27 cellular contexts compared by ENCODE assay signal in the genomic region with DNA sequence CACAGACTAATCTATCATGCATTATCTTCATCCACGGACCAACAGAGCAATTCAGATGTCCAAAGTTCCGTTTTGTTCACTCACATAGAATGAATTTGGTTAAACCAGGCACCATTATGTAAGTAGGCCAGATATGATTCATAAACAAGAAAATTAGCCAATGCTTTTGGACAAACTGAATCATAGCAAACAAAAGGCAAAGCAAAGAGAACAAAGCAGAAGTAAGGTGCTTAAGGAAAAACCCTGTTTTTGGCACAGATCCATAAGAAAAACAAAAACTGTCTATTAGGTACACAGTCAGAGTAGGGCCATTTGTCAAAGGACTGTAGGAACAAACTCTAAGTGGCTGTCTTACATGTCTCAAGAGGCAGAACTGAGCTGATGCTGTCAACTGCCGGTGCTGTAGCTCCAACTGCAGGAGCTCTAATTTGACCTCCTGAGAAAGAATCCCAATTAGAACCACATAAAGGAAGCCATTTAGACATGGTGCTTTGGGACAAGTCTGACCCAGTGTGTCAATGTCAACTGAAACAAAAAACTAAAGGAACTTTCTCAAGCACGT.
DNase-seq lines count a peak whose midpoint lies in the region; ATAC-seq and TF ChIP-seq lines count a peak whose summit lies in the region.
"Had no signal": no experiment of that assay in that cellular context is flagged by ENCODE, and none has a peak within 500 bp of the region (broad histone marks: within the 10 kb centered on the region; RNA-seq: fewer than 3 reads in every experiment).

No MANE protein-coding gene starts in this region.

- H3K36me3 Mint-ChIP-seq in brain (no peaks in the 10 kb centered on the region), endothelial cell (ENCODE audit: low read depth, unreplicated experiment) (no peaks in the 10 kb centered on the region)
- H3K36me3 Mint-ChIP-seq: CD4-positive, alpha-beta memory T cell; natural killer cell treated with Interleukin-12 subunit alpha and Interleukin-12 subunit beta and Interleukin-15 and Interleukin-18, amount 100 ng/mL, for 72 hours had no signal

- 36 to 54% (median 44%) methylated on average over 4 of the region's 4 CpGs for WGBS in stomach, 5 donors

- TF ChIP-seq EP300 in stomach (IDR thresholded peaks at IDR 0.05) = no peak

- H3K4me3 Mint-ChIP-seq in brain (no peak overlapping the region), endothelial cell (ENCODE audit: unreplicated experiment) (no peak overlapping the region)
- H3K4me3 Mint-ChIP-seq: activated CD4-positive, alpha-beta T cell treated with anti-CD3 and anti-CD28 coated beads, Interleukin-2, amount 10 ng/mL, durations not matched to agents 7 days and 5 days; activated naive CD4-positive, alpha-beta T cell treated with anti-CD3 and anti-CD28 coated beads for 36 hours; activated T-cell treated with anti-CD3 and anti-CD28 coated beads, Interleukin-2, amount 50 U/mL, for 72 hours; CD4-positive, alpha-beta memory T cell; central memory CD8-positive, alpha-beta T cell; natural killer cell treated with Interleukin-12 subunit alpha and Interleukin-12 subunit beta and Interleukin-15 and Interleukin-18, amount 100 ng/mL, for 72 hours; T-helper 1 cell treated with Interleukin-12 subunit alpha and Interleukin-12 subunit beta and Interleukin-4 antibody, amounts not matched to agents 30 μg/mL and 1 μg/mL, for 36 hours had no signal

- intact Hi-C loops in left lung (cut with DNase I) = no loop called here
- intact Hi-C loops in stomach (cut with DNase I; ENCODE audit: low total_unique reads) = no loop called here

- H3K9me3 ChIP-seq in left lung = no peaks in the 10 kb centered on the region
- H3K9me3 ChIP-seq in stomach = no peaks in the 10 kb centered on the region
- H3K9me3 ChIP-seq: sigmoid colon, thyroid gland had no signal

- H3K27me3 ChIP-seq in left lung (no peaks in the 10 kb centered on the region), stomach (no peaks in the 10 kb centered on the region)
- H3K27me3 ChIP-seq: sigmoid colon, thyroid gland had no signal

- H3K9me3 Mint-ChIP-seq in brain (no peaks in the 10 kb centered on the region), endothelial cell (ENCODE audit: unreplicated experiment) (no peaks in the 10 kb centered on the region)
- H3K9me3 Mint-ChIP-seq: activated CD4-positive, alpha-beta T cell treated with anti-CD3 and anti-CD28 coated beads, Interleukin-2, amount 10 ng/mL, durations not matched to agents 7 days and 5 days; activated naive CD4-positive, alpha-beta T cell treated with anti-CD3 and anti-CD28 coated beads for 36 hours; activated T-cell treated with anti-CD3 and anti-CD28 coated beads, Interleukin-2, amount 50 U/mL, for 72 hours; CD4-positive, alpha-beta memory T cell; central memory CD8-positive, alpha-beta T cell; natural killer cell treated with Interleukin-12 subunit alpha and Interleukin-12 subunit beta and Interleukin-15 and Interleukin-18, amount 100 ng/mL, for 72 hours; T-helper 1 cell treated with Interleukin-12 subunit alpha and Interleukin-12 subunit beta and Interleukin-4 antibody, amounts not matched to agents 30 μg/mL and 1 μg/mL, for 36 hours had no signal

- H3K27ac ChIP-seq in left lung (no peak overlapping the region), stomach (no peak overlapping the region)
- H3K27ac ChIP-seq: dorsolateral prefrontal cortex, sigmoid colon had no signal

- H3K4me3 ChIP-seq in left lung (no peak overlapping the region), stomach (no peak overlapping the region)
- H3K4me3 ChIP-seq: dorsolateral prefrontal cortex, sigmoid colon, thyroid gland had no signal

- no peaks in the 10 kb centered on the region for H3K36me3 ChIP-seq in left lung
- H3K36me3 ChIP-seq in stomach = no peaks in the 10 kb centered on the region
- H3K36me3 ChIP-seq: sigmoid colon, thyroid gland had no signal

- TF ChIP-seq CTCF in brain (conservative IDR thresholded peaks at IDR 0.05) = no peak
- no peak for TF ChIP-seq CTCF in left lung (IDR thresholded peaks at IDR 0.05)
- TF ChIP-seq CTCF in endothelial cell (IDR thresholded peaks at IDR 0.05; ENCODE audit: unreplicated experiment) = no peak
- no peak for TF ChIP-seq CTCF in stomach (IDR thresholded peaks at IDR 0.05)

- peak overlapping the region in 3 of 5 experiments; percentile 3 to 50 (median 5) for H3K27ac Mint-ChIP-seq in brain
- H3K27ac Mint-ChIP-seq in endothelial cell (ENCODE audit: unreplicated experiment) = no peak overlapping the region
- H3K27ac Mint-ChIP-seq: activated CD4-positive, alpha-beta T cell treated with anti-CD3 and anti-CD28 coated beads, Interleukin-2, amount 10 ng/mL, durations not matched to agents 7 days and 5 days; activated naive CD4-positive, alpha-beta T cell treated with anti-CD3 and anti-CD28 coated beads for 36 hours; activated T-cell treated with anti-CD3 and anti-CD28 coated beads, Interleukin-2, amount 50 U/mL, for 72 hours; CD4-positive, alpha-beta memory T cell; natural killer cell treated with Interleukin-12 subunit alpha and Interleukin-12 subunit beta and Interleukin-15 and Interleukin-18, amount 100 ng/mL, for 72 hours; T-helper 1 cell treated with Interleukin-12 subunit alpha and Interleukin-12 subunit beta and Interleukin-4 antibody, amounts not matched to agents 30 μg/mL and 1 μg/mL, for 36 hours had no signal

- H3K4me1 Mint-ChIP-seq in brain = peaks cover 31% of the 10 kb centered on the region
- H3K4me1 Mint-ChIP-seq in endothelial cell (ENCODE audit: unreplicated experiment) = no peaks in the 10 kb centered on the region
- H3K4me1 Mint-ChIP-seq: activated CD4-positive, alpha-beta T cell treated with anti-CD3 and anti-CD28 coated beads, Interleukin-2, amount 10 ng/mL, durations not matched to agents 7 days and 5 days; CD4-positive, alpha-beta memory T cell; central memory CD8-positive, alpha-beta T cell had no signal

- H3K27me3 Mint-ChIP-seq in brain (peaks cover 3% of the 10 kb centered on the region), endothelial cell (ENCODE audit: unreplicated experiment) (no peaks in the 10 kb centered on the region)
- H3K27me3 Mint-ChIP-seq: central memory CD8-positive, alpha-beta T cell had no signal

- ATAC-seq in left lung (peak; percentile 33), HG03521 (IDR thresholded peaks at IDR 0.05; ENCODE audit: unreplicated experiment) (no peak)
- ATAC-seq: activated T-cell treated with anti-CD3 and anti-CD28 coated beads, Interleukin-2, amount 50 U/mL, for 72 hours; natural killer cell treated with Interleukin-12 subunit alpha and Interleukin-12 subunit beta and Interleukin-15 and Interleukin-18, amount 100 ng/mL, for 72 hours; stimulated activated naive CD8-positive, alpha-beta T cell treated with anti-CD3 and anti-CD28 coated beads, Interleukin-15, Interleukin-2, amounts not matched to agents 100 U/mL and 50 U/mL, for 24 hours had no signal

- no peaks in the 10 kb centered on the region for H3K4me1 ChIP-seq in left lung
- no peaks in the 10 kb centered on the region for H3K4me1 ChIP-seq in stomach
- H3K4me1 ChIP-seq: sigmoid colon had no signal

- TF ChIP-seq POLR2A in stomach (IDR thresholded peaks at IDR 0.05) = no peak

- DNase-seq in NCI-H1417 (lab: John Stamatoyannopoulos, UW) = peak in 2 of 3 experiments; percentile 37 to 61
- DNase-seq in NCI-H1417 treated with DMSO at 0.1 percent for 48 hours (lab: John Stamatoyannopoulos, UW) = no peak
- no peak for DNase-seq in left lung
- DNase-seq in endothelial cell (ENCODE audit: low spot score) = no peak
- DNase-seq in stomach = no peak
- no peak for DNase-seq in pons (ENCODE audit: low spot score)
- DNase-seq: 8988T; activated CD4-positive, alpha-beta T cell treated with anti-CD3 and anti-CD28 coated beads, Interleukin-2, amount 10 ng/mL, durations not matched to agents 7 days and 5 days; activated naive CD4-positive, alpha-beta T cell treated with anti-CD3 and anti-CD28 coated beads for 36 hours; activated T-cell treated with anti-CD3 and anti-CD28 coated beads, Interleukin-2, amount 50 U/mL, for 72 hours; amygdala; CD4-positive, alpha-beta memory T cell; dorsolateral prefrontal cortex; hypothalamus; NCI-H146; NCI-H2171 treated with DMSO at 0.1 percent for 48 hours; NCI-H526; posterior cingulate gyrus; sigmoid colon; stimulated activated CD4-positive, alpha-beta T cell treated with anti-CD3 and anti-CD28 coated beads, Interleukin-15, amount 100 ng/mL, for 24 hours; stimulated activated naive CD8-positive, alpha-beta T cell treated with anti-CD3 and anti-CD28 coated beads, Interleukin-15, Interleukin-2, amounts not matched to agents 100 U/mL and 50 U/mL, for 24 hours; thyroid gland had no signal

Comparison
In these comparisons a context has a peak if more than half of its experiments do, and no peak if none do; other contexts are left out.
1. DNase-seq: peak in NCI-H1417 (2 of 3); none in NCI-H1417 treated with DMSO at 0.1 percent for 48 hours (single experiment), left lung (0 of 2), endothelial cell (single experiment), stomach (single experiment) and pons (single experiment).